8 cellular contexts compared by ENCODE assay signal in the genomic region with DNA sequence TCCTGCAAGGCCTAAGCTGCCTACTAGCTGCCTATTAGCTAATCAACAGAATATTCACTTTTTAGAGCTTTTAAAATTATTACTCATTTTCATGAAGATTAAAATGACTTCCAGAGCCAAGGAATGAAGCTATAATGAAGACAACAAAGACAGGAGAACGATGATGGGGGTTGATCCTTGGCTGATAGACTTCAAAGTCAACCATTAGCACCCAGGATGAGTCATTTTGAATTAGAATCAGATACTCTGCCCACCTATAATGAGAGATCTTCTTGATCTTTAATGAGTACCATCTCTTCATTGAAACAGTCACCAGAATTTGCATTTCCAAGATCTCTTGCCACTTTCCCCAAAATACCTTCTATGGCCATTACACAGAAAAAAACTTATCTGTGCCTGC.
"Had no signal": no experiment of that assay in that cellular context is flagged by ENCODE, and none has a peak within 500 bp of the region (broad histone marks: within the 10 kb centered on the region; RNA-seq: fewer than 3 reads in every experiment).

No MANE protein-coding gene starts in this region.

- ATAC-seq: GM12878 had no signal

- DNase-seq: GDM1, GF-D8 had no signal

- H3K4me3 ChIP-seq: GM12878 had no signal

- FAIRE-seq: G401.6, GM12878, GM12891, GM12892, GM18507, GM19239 had no signal
